Comparison of ENCODE assay signal across 8 cellular contexts in genomic region chr9:122159925-122160246, GRCh38. TPM values are rescaled to one million over a fixed set of nuclear protein-coding genes. Genes with fewer than 3 reads are reported as not detected.
DNase-seq lines count a peak whose midpoint lies in the region; TF ChIP-seq lines count a peak whose summit lies in the region.

No MANE protein-coding gene starts in this region.

- TF ChIP-seq CTCF in neural cell (IDR thresholded peaks at IDR 0.05; ENCODE audit: poor library complexity, severe bottlenecking) = no peak

- H3K4me1 ChIP-seq in BLaER1 treated with 17β-estradiol and CSF1 and Interleukin-3, amounts not matched to agents 10 nM and 100 nM = peaks cover 19 to 41% (median 21%) of the 10 kb centered on the region in 10 experiments; a peak in 19 of 20 replicates

- no peaks in the 10 kb centered on the region for H3F3A ChIP-seq in neural cell (ENCODE audit: insufficient read depth, low read length, poor library complexity, severe bottlenecking)

- no peaks in the 10 kb centered on the region for H3K27me3 ChIP-seq in BLaER1 treated with 17β-estradiol and CSF1 and Interleukin-3, amounts not matched to agents 10 nM and 100 nM
- H3K27me3 ChIP-seq in neural cell (ENCODE audit: insufficient read depth, low read depth, low read length) = no peaks in the 10 kb centered on the region

- H3K4me3 Mint-ChIP-seq in dendritic cell treated with granulocyte-macrophage colony-stimulating factor and Interleukin-4, amounts not matched to agents 40 ng/mL and 50 ng/mL, for 4 days = peak overlapping the region; percentile 88

- H3K9me3 ChIP-seq in BLaER1 treated with 17β-estradiol and CSF1 and Interleukin-3, amounts not matched to agents 10 nM and 100 nM (replicated peaks in 1 of 11) = peaks cover 11 to 19% (median 16%) of the 10 kb centered on the region in 11 experiments; a peak in 21 of 22 replicates
- peaks cover 9% of the 10 kb centered on the region for H3K9me3 ChIP-seq in KOPT-K1 (ENCODE audit: insufficient read depth, low read length, poor library complexity, severe bottlenecking)
- no peaks in the 10 kb centered on the region for H3K9me3 ChIP-seq in neural cell (ENCODE audit: low read length)

- H3K79me2 ChIP-seq in neural cell (replicated peaks; ENCODE audit: insufficient read depth, low read length) = peaks cover 35% of the 10 kb centered on the region

- no peaks in the 10 kb centered on the region for H3K9me2 ChIP-seq in neural cell (ENCODE audit: insufficient read depth, low read length)

- TF ChIP-seq RAD21 in neural cell (conservative IDR thresholded peaks at IDR 0.05) = no peak

- peaks cover 0 to 31% (median 23%) of the 10 kb centered on the region in 11 experiments; a peak in 15 of 22 replicates for H4K20me1 ChIP-seq in BLaER1 treated with 17β-estradiol and CSF1 and Interleukin-3, amounts not matched to agents 10 nM and 100 nM
- H4K20me1 ChIP-seq in neural cell (ENCODE audit: insufficient read depth) = no peaks in the 10 kb centered on the region

- H3K27me3 Mint-ChIP-seq in dendritic cell treated with granulocyte-macrophage colony-stimulating factor and Interleukin-4, amounts not matched to agents 40 ng/mL and 50 ng/mL, for 4 days = peaks cover 15% of the 10 kb centered on the region

- H3K9me3 Mint-ChIP-seq in dendritic cell treated with granulocyte-macrophage colony-stimulating factor and Interleukin-4, amounts not matched to agents 40 ng/mL and 50 ng/mL, for 4 days = peaks cover 8% of the 10 kb centered on the region

- peaks cover 15% of the 10 kb centered on the region for H3K36me3 Mint-ChIP-seq in dendritic cell treated with granulocyte-macrophage colony-stimulating factor and Interleukin-4, amounts not matched to agents 40 ng/mL and 50 ng/mL, for 4 days (ENCODE audit: low read depth)

- peak overlapping the region in 4 of 11 experiments; percentile 82 to 88 (median 86); a peak in 4 of 22 replicates for H3K27ac ChIP-seq in BLaER1 treated with 17β-estradiol and CSF1 and Interleukin-3, amounts not matched to agents 10 nM and 100 nM
- H3K27ac ChIP-seq in KOPT-K1 (ENCODE audit: low read depth, low read length, poor library complexity, severe bottlenecking) (peak overlapping the region; percentile 72), neural cell (ENCODE audit: low read length) (no peak overlapping the region)

- no peak for DNase-seq in NCI-H2171 treated with DMSO at 0.1 percent for 48 hours (lab: John Stamatoyannopoulos, UW)
- no peak for DNase-seq in iPS-NIHi7 (ENCODE audit: extremely low spot score)
- DNase-seq in HK-2 (ENCODE audit: unreplicated experiment) = no peak
- DNase-seq in activated CD4-positive, alpha-beta T cell treated with anti-CD3 and anti-CD28 coated beads for 1 hour = no peak

- H2AFZ ChIP-seq in neural cell (ENCODE audit: low read depth, low read length) = no peak overlapping the region

- peak overlapping the region; percentile 85 for H3K27ac Mint-ChIP-seq in dendritic cell treated with granulocyte-macrophage colony-stimulating factor and Interleukin-4, amounts not matched to agents 40 ng/mL and 50 ng/mL, for 4 days

- peaks cover 0 to 7% (median 0%) of the 10 kb centered on the region in 11 experiments; a peak in 2 of 22 replicates for H3K36me3 ChIP-seq in BLaER1 treated with 17β-estradiol and CSF1 and Interleukin-3, amounts not matched to agents 10 nM and 100 nM
- H3K36me3 ChIP-seq in KOPT-K1 (ENCODE audit: insufficient read depth, low read length) (no peaks in the 10 kb centered on the region), neural cell (ENCODE audit: insufficient read depth, low read length) (no peaks in the 10 kb centered on the region)

- intact Hi-C loops in dendritic cell treated with granulocyte-macrophage colony-stimulating factor and Interleukin-4, amounts not matched to agents 40 ng/mL and 50 ng/mL, for 4 days (cut with micrococcal nuclease) = loop anchor here (1.0 kb wide), 1 partner anchor 67 kb away; the partner anchor contains the start of gene TTLL11

- H3K9ac ChIP-seq in BLaER1 treated with 17β-estradiol and CSF1 and Interleukin-3, amounts not matched to agents 10 nM and 100 nM = peak overlapping the region in 6 of 11 experiments; percentile 91 to 94 (median 91); a peak in 7 of 22 replicates
- H3K9ac ChIP-seq in neural cell (ENCODE audit: low read length) = no peak overlapping the region

- peak overlapping the region; percentile 85 to 100 (median 96) for H3K4me3 ChIP-seq in BLaER1 treated with 17β-estradiol and CSF1 and Interleukin-3, amounts not matched to agents 10 nM and 100 nM
- H3K4me3 ChIP-seq in neural cell (ENCODE audit: low read length) = peak overlapping the region; percentile 79

- peaks cover 26% of the 10 kb centered on the region for H3K4me1 Mint-ChIP-seq in dendritic cell treated with granulocyte-macrophage colony-stimulating factor and Interleukin-4, amounts not matched to agents 40 ng/mL and 50 ng/mL, for 4 days (ENCODE audit: low read depth)

- no peak for TF ChIP-seq EP300 in neural cell (conservative IDR thresholded peaks at IDR 0.05; ENCODE audit: poor library complexity, severe bottlenecking)

- peak overlapping the region; percentile 46 to 98 (median 86) for H3K4me2 ChIP-seq in BLaER1 treated with 17β-estradiol and CSF1 and Interleukin-3, amounts not matched to agents 10 nM and 100 nM
- H3K4me2 ChIP-seq in neural cell (ENCODE audit: low read length) = peak overlapping the region; percentile 47

TF ChIP-seq in neural cell, 6 proteins besides CTCF, POLR2A, EP300 and RAD21:
- TF ChIP-seq, protein P1, sequence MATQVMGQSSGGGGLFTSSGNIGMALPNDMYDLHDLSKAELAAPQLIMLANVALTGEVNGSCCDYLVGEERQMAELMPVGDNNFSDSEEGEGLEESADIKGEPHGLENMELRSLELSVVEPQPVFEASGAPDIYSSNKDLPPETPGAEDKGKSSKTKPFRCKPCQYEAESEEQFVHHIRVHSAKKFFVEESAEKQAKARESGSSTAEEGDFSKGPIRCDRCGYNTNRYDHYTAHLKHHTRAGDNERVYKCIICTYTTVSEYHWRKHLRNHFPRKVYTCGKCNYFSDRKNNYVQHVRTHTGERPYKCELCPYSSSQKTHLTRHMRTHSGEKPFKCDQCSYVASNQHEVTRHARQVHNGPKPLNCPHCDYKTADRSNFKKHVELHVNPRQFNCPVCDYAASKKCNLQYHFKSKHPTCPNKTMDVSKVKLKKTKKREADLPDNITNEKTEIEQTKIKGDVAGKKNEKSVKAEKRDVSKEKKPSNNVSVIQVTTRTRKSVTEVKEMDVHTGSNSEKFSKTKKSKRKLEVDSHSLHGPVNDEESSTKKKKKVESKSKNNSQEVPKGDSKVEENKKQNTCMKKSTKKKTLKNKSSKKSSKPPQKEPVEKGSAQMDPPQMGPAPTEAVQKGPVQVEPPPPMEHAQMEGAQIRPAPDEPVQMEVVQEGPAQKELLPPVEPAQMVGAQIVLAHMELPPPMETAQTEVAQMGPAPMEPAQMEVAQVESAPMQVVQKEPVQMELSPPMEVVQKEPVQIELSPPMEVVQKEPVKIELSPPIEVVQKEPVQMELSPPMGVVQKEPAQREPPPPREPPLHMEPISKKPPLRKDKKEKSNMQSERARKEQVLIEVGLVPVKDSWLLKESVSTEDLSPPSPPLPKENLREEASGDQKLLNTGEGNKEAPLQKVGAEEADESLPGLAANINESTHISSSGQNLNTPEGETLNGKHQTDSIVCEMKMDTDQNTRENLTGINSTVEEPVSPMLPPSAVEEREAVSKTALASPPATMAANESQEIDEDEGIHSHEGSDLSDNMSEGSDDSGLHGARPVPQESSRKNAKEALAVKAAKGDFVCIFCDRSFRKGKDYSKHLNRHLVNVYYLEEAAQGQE (IDR thresholded peaks at IDR 0.05; ENCODE audit: borderline replicate concordance) = no peak
- TF ChIP-seq SMC3 (conservative IDR thresholded peaks at IDR 0.05; ENCODE audit: poor library complexity) (no peak), POLR2AphosphoS5 (IDR thresholded peaks at IDR 0.05) (no peak), MXI1 (conservative IDR thresholded peaks at IDR 0.05; ENCODE audit: poor library complexity, severe bottlenecking) (peak; percentile 10)

RNA-seq across cellular contexts. Expression of gene MORN5, which starts 0.2 kb away (rescaled TPM):
- 1.1 TPM in 1 of 2 replicates, not detected in the other for polyA plus RNA-seq in neural cell
- not detected in 2 replicates for polyA minus RNA-seq in neural cell

RNA-seq across cellular contexts. Expression of gene NDUFA8, which starts 0.3 kb away (rescaled TPM):
- polyA plus RNA-seq in neural cell = 65.0 and 73.1 TPM in 2 replicates
- 27.0 and 37.6 TPM in 2 replicates for polyA minus RNA-seq in neural cell
